ENCODE assay signal across 8 cellular contexts in the genomic region with DNA sequence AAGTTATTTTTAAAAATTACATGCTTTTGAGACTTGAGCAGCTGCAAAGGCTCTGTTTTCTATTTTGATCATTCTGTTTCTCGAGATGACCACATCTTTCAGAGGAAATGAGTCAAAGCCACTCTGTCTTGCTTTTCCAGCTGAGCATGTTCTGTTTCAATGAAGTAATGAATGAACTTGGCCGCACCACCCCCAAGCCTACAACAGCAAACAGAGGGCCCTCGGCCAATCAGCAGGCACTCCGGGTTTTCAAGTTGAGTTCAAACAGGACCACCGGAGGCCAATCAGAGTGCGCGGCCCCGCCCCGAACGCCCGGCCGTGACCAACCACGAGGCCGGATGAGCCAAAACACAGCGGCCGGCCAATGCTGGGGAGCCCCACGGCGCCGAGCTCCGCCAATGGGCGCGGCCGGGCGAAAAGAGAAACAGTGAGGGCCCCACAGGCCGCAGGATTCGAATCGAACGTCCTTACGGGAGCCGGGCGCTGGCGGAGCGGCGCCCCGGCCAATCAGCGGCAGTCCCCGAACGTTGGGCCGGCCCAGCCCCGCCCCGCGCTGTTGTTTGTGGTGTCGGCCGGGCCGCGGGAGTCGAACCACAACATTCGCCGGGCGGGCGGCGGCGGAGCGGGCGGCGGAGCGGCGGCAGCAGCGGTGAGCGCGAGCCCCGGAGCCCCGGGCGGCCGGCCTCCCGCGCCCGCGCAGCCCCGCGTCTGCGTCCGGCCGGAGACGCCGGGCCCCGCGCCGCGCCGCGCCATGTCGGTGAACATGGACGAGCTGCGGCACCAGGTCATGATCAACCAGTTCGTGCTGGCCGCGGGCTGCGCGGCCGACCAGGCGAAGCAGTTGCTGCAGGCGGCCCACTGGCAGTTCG. TPM values are rescaled to one million over a fixed set of nuclear protein-coding genes. Genes with fewer than 3 reads are reported as not detected.
DNase-seq lines count a peak whose midpoint lies in the region; ATAC-seq and TF ChIP-seq lines count a peak whose summit lies in the region.

Gene UBALD2 (plus strand): TSS at position 594 of the 869 bp plus-strand sequence. CDS start 158 bp downstream, at position 752.

- H2AFZ ChIP-seq in mammary epithelial cell (ENCODE audit: low read depth, low read length), result peak within 1 kb of the TSS; percentile 71

- H3K9ac ChIP-seq in mammary epithelial cell (ENCODE audit: insufficient read depth, low read length), result peak within 1 kb of the TSS; percentile 71
- H3K9ac ChIP-seq in iPS-20b (ENCODE audit: low read depth, low read length), result peak within 1 kb of the TSS; percentile 80; the same call in 1 of the 2 replicates

- H3K27ac ChIP-seq in WERI-Rb-1 (peak within 1 kb of the TSS; percentile 89), mammary epithelial cell (ENCODE audit: insufficient read depth, low read depth, low read length) (peak within 1 kb of the TSS; percentile 70), iPS-20b (ENCODE audit: low read length) (peak within 1 kb of the TSS; percentile 68), skin epidermis (peak within 1 kb of the TSS; percentile 82 to 99 (median 93))

- intact Hi-C loops in mammary epithelial cell (cut with micrococcal nuclease), result no loop called here

- H3K36me3 ChIP-seq in WERI-Rb-1, result peaks cover 37% of the 10 kb centered on the region
- H3K36me3 ChIP-seq in mammary epithelial cell (ENCODE audit: insufficient read depth, low read length), result peaks cover 2% of the 10 kb centered on the region
- H3K36me3 ChIP-seq in iPS-20b (ENCODE audit: insufficient read depth, low read depth, low read length), result peaks cover 11% of the 10 kb centered on the region

- TF ChIP-seq CTCF in WERI-Rb-1 (IDR thresholded peaks at IDR 0.05; ENCODE audit: low read depth, low read length) (no peak), mammary epithelial cell (conservative IDR thresholded peaks at IDR 0.05 in 1 of 2, IDR thresholded peaks at IDR 0.05 in 1 of 2; ENCODE audit: extremely low read depth in 1 of 2, insufficient read depth in 1 of 2, low read depth in 1 of 2, low read length in 2 of 2) (no peak)

- ATAC-seq in GM18873 (IDR thresholded peaks at IDR 0.05; ENCODE audit: low FRiP score, unreplicated experiment), result peak; percentile 68
- peak; percentile 73 for ATAC-seq in HG03139 (IDR thresholded peaks at IDR 0.05; ENCODE audit: unreplicated experiment)

- in situ Hi-C loops in ACHN (cut with HindIII; ENCODE audit: low pct_ligation_motif_present, low pct_unique_long_range_greater_than_20kb, low sequenced_read_pairs) (no loop called here), mammary epithelial cell (cut with MboI; ENCODE audit: low sequenced_read_pairs in 2 of 2) (no loop called here)

- CTCF ChIA-PET in mammary epithelial cell (lab: Charles Lee; ENCODE audit: low non-redundant PET), result interaction anchor here (0.6 kb wide), 1 partner anchor 14 kb away, joined by 12 read pairs; no protein-coding TSS in a partner anchor

- no peaks in the 10 kb centered on the region for H3K9me3 ChIP-seq in WERI-Rb-1 (ENCODE audit: severe bottlenecking)
- H3K9me3 ChIP-seq in mammary epithelial cell (replicated peaks; ENCODE audit: insufficient read depth, low read length), result no peaks in the 10 kb centered on the region
- no peaks in the 10 kb centered on the region for H3K9me3 ChIP-seq in iPS-20b (ENCODE audit: insufficient read depth, low read depth, low read length)

- H4K20me1 ChIP-seq in mammary epithelial cell (ENCODE audit: insufficient read depth, low read length), result no peaks in the 10 kb centered on the region

- H3K4me3 ChIP-seq in WERI-Rb-1 (ENCODE audit: low read depth, low read length), result peak within 1 kb of the TSS; percentile 63
- peak within 1 kb of the TSS; percentile 71 to 81 (median 80) for H3K4me3 ChIP-seq in mammary epithelial cell (replicated peaks in 1 of 3; ENCODE audit: insufficient read depth in 1 of 3, low read depth in 2 of 3, low read length in 3 of 3)
- H3K4me3 ChIP-seq in iPS-20b (ENCODE audit: low read length), result peak within 1 kb of the TSS; percentile 82
- H3K4me3 ChIP-seq in skin epidermis, result peak within 1 kb of the TSS; percentile 67 to 97 (median 96)

- WGBS in mammary epithelial cell (ENCODE audit: low coverage, missing lambda C conversion rate), result 0% methylated on average over 12 of the region's 94 CpGs

- peaks cover 42% of the 10 kb centered on the region for H3K79me2 ChIP-seq in mammary epithelial cell (ENCODE audit: insufficient read depth, low read length)

- dilution Hi-C loops in mammary epithelial cell (cut with HindIII; ENCODE audit: low sequenced_read_pairs), result no loop called here

- H3K27me3 ChIP-seq in WERI-Rb-1 (ENCODE audit: insufficient read depth, low read depth, severe bottlenecking) (no peaks in the 10 kb centered on the region), mammary epithelial cell (ENCODE audit: insufficient read depth, low read length) (no peaks in the 10 kb centered on the region), iPS-20b (ENCODE audit: insufficient read depth, low read length) (no peaks in the 10 kb centered on the region)

- peak; percentile 99 for DNase-seq in ACHN
- DNase-seq in NCI-H2227 (lab: John Stamatoyannopoulos, UW; ENCODE audit: unreplicated experiment), result peak; percentile 99
- peak; percentile 99 for DNase-seq in WERI-Rb-1
- DNase-seq in mammary epithelial cell, result peak; percentile 100

- H3K4me2 ChIP-seq in mammary epithelial cell (ENCODE audit: insufficient read depth, low read depth, low read length), result peak within 1 kb of the TSS; percentile 90

- BruUV-seq in mammary epithelial cell (replicated peaks; lab: Mats Ljungman, UMichigan), result no TSS peak

- H3K4me1 ChIP-seq in mammary epithelial cell (ENCODE audit: insufficient read depth, low read length) (peaks cover 57% of the 10 kb centered on the region), iPS-20b (ENCODE audit: insufficient read depth, low read length) (peaks cover 11% of the 10 kb centered on the region; the same call in 1 of the 2 replicates)

RNA-seq across cellular contexts. Expression of gene UBALD2, which starts in this region (rescaled TPM):
- total RNA-seq in mammary epithelial cell, result 10 to 100 TPM in 1 of 2 donors, 1 to 10 TPM in 1; 5.7 to 54.7 TPM
- 15.3 TPM for polyA plus RNA-seq in mammary epithelial cell
- 9.2 TPM for polyA minus RNA-seq in mammary epithelial cell

Comparison
In these comparisons a context has a peak if more than half of its experiments do, and no peak if none do; other contexts are left out.
1. Peak in every context shown above with its lines: DNase-seq, ATAC-seq, H3K4me3 ChIP-seq and H3K27ac ChIP-seq.